Comparison of ENCODE assay signal across 27 cellular contexts in genomic region chr1:41943717-41944116, GRCh38. TPM values are rescaled to one million over a fixed set of nuclear protein-coding genes. Genes with fewer than 3 reads are reported as not detected.
DNase-seq lines count a peak whose midpoint lies in the region; ATAC-seq, FAIRE-seq and TF ChIP-seq lines count a peak whose summit lies in the region.
"Had no signal": no experiment of that assay in that cellular context is flagged by ENCODE, and none has a peak within 500 bp of the region (broad histone marks: within the 10 kb centered on the region; RNA-seq: fewer than 3 reads in every experiment).

No MANE protein-coding gene starts in this region.

- H3K27ac Mint-ChIP-seq in T-helper 17 cell, result peak overlapping the region; percentile 22
- H3K27ac Mint-ChIP-seq: CD14-positive monocyte; CD8-positive, alpha-beta memory T cell had no signal

- no peaks in the 10 kb centered on the region for H3K27me3 ChIP-seq in small intestine (ENCODE audit: control insufficient read depth in 2 of 2, insufficient read depth in 2 of 2, low read length in 2 of 2)
- H3K27me3 ChIP-seq: BE2C, BLaER1 had no signal

- POLR2A ChIA-PET in HEK293 (lab: Yijun Ruan, JAX), result no interaction called here

- no peak for ATAC-seq in T-helper 17 cell
- ATAC-seq: GM12878 had no signal

- H3K9me3 ChIP-seq in HEK293 (ENCODE audit: control insufficient read depth, insufficient read depth, low read depth, low read length), result no peaks in the 10 kb centered on the region
- H3K9me3 ChIP-seq in T-helper 17 cell (ENCODE audit: control insufficient read depth, low read length, poor library complexity, severe bottlenecking), result no peaks in the 10 kb centered on the region
- no peaks in the 10 kb centered on the region for H3K9me3 ChIP-seq in small intestine (ENCODE audit: control insufficient read depth, low read depth)
- H3K9me3 ChIP-seq: BE2C had no signal

- TF ChIP-seq CTCF in HEK293 (tag by site-specific recombination; IDR thresholded peaks at IDR 0.05) (no peak), lower leg skin (IDR thresholded peaks at IDR 0.05) (no peak)

- WGBS in small intestine, 3 donors, result 86 to 94% (median 90%) methylated on average over 1 of the region's 1 CpG
- WGBS in lower leg skin, 2 donors, result 86 to 92% methylated on average over 1 of the region's 1 CpG

- no peak overlapping the region for H3K4me3 Mint-ChIP-seq in T-helper 17 cell
- H3K4me3 Mint-ChIP-seq: CD14-positive monocyte; CD4-positive, alpha-beta memory T cell; CD4-positive, CD25-positive, alpha-beta regulatory T cell; CD8-positive, alpha-beta memory T cell had no signal

- peak; percentile 19 for FAIRE-seq in small intestine (lab: Jason Lieb, UNC)
- FAIRE-seq: A204.1, GM12892, GM18507 had no signal

- H3K4me3 ChIP-seq in HEK293 (ENCODE audit: low read depth, low read length) (no peak overlapping the region), small intestine (ENCODE audit: low read depth in 1 of 2, low read length in 2 of 2) (no peak overlapping the region), lower leg skin (ENCODE audit: low read depth, poor library complexity, severe bottlenecking) (no peak overlapping the region)
- H3K4me3 ChIP-seq: BLaER1, GM12878 had no signal

- peaks cover 4% of the 10 kb centered on the region for H3K36me3 Mint-ChIP-seq in T-helper 17 cell (ENCODE audit: low read depth)
- H3K36me3 Mint-ChIP-seq: CD14-positive monocyte had no signal

- no peaks in the 10 kb centered on the region for H3K27me3 Mint-ChIP-seq in T-helper 17 cell
- H3K27me3 Mint-ChIP-seq: CD4-positive, alpha-beta memory T cell had no signal

- H3K27ac ChIP-seq in HEK293 (ENCODE audit: extremely low read depth, low read depth, low read length), result no peak overlapping the region
- H3K27ac ChIP-seq in small intestine (ENCODE audit: low read depth in 1 of 2, low read length in 1 of 2), result no peak overlapping the region
- H3K27ac ChIP-seq: BLaER1 had no signal

- CTCF ChIA-PET in HEK293 (lab: Yijun Ruan, JAX), result interaction anchor here (1.2 kb wide), 1 partner anchor 971 kb away, joined by 3 read pairs; no protein-coding TSS in a partner anchor

- H3K4me1 Mint-ChIP-seq in T-helper 17 cell, result peaks cover 4% of the 10 kb centered on the region

- H3K4me1 ChIP-seq in HEK293 (ENCODE audit: control insufficient read depth, insufficient read depth, low read length) (no peaks in the 10 kb centered on the region), small intestine (ENCODE audit: control insufficient read depth in 2 of 2, insufficient read depth in 1 of 2, low read depth in 1 of 2, low read length in 1 of 2) (no peaks in the 10 kb centered on the region)
- H3K4me1 ChIP-seq: BE2C, BLaER1 had no signal

- no peak for TF ChIP-seq POLR2A in lower leg skin (IDR thresholded peaks at IDR 0.05)

- intact Hi-C loops in lower leg skin (cut with DNase I; ENCODE audit: low total_unique reads), result no loop called here

- no peaks in the 10 kb centered on the region for H3K36me3 ChIP-seq in HEK293 (ENCODE audit: control insufficient read depth in 2 of 2, insufficient read depth in 1 of 2, low read length in 2 of 2)
- no peaks in the 10 kb centered on the region for H3K36me3 ChIP-seq in small intestine (ENCODE audit: control insufficient read depth in 2 of 2, insufficient read depth in 2 of 2, low read length in 2 of 2)
- H3K36me3 ChIP-seq: BE2C, BLaER1 had no signal

- DNase-seq in T-helper 17 cell, result no peak
- DNase-seq in small intestine, result no peak
- no peak for DNase-seq in lower leg skin (ENCODE audit: low spot score in 2 of 2)
- DNase-seq in hepatic stellate cell (ENCODE audit: low spot score), result no peak
- DNase-seq: 8988T; ACHN; BE2C; C1 segment of cervical spinal cord; CD4-positive, alpha-beta memory T cell; CD4-positive, CD25-positive, alpha-beta regulatory T cell; CD8-positive, alpha-beta memory T cell; COR-L47; DMS 273 treated with DMSO at 0.1 percent for 48 hours; DMS153; DMS53; DMS79; DND-41; EL; GDM1 had no signal

TF ChIP-seq in HEK293, 187 proteins besides CTCF, POLR2A, EP300 and RAD21:
- TF ChIP-seq ZFP37 (tag by site-specific recombination; IDR thresholded peaks at IDR 0.05) (no peak), PRDM1 (tag by site-specific recombination; IDR thresholded peaks at IDR 0.05) (no peak), ZNF560 (tag by site-specific recombination; IDR thresholded peaks at IDR 0.05; ENCODE audit: borderline replicate concordance) (no peak), ZNF837 (tag by site-specific recombination; IDR thresholded peaks at IDR 0.05) (no peak), ZNF704 (tag by site-specific recombination; IDR thresholded peaks at IDR 0.05) (no peak), ATF2 (tag by site-specific recombination; IDR thresholded peaks at IDR 0.05; ENCODE audit: low read depth) (no peak), ZNF146 (tag by site-specific recombination; IDR thresholded peaks at IDR 0.05) (peak; percentile 75)

RNA-seq across cellular contexts. Expression of gene HIVEP3, which starts 25.0 kb away (rescaled TPM):
- 10 to 100 TPM; 11.1 to 13.9 TPM for total RNA-seq in T-helper 17 cell
- polyA plus RNA-seq in small intestine, result 1 to 10 TPM in 2 of 3 donors, under 1 TPM in 1; 0.67 to 2.2 (median 1.3) TPM
- 10 to 100 TPM in 2 of 4 donors, 1 to 10 TPM in 2; 5.3 to 17.3 (median 9.1) TPM for total RNA-seq in lower leg skin
- total RNA-seq: G401 had no signal
